29 cellular contexts compared by ENCODE assay signal in genomic region chr12:121453022-121453360, GRCh38. TPM values are rescaled to one million over a fixed set of nuclear protein-coding genes. Genes with fewer than 3 reads are reported as not detected.
DNase-seq lines count a peak whose midpoint lies in the region; ATAC-seq, FAIRE-seq and TF ChIP-seq lines count a peak whose summit lies in the region.
"Had no signal": no experiment of that assay in that cellular context is flagged by ENCODE, and none has a peak within 500 bp of the region (broad histone marks: within the 10 kb centered on the region; RNA-seq: fewer than 3 reads in every experiment).

No MANE protein-coding gene starts in this region.

- H3K4me1 ChIP-seq in GM23338 (ENCODE audit: insufficient read depth) (no peaks in the 10 kb centered on the region), subcutaneous abdominal adipose tissue (ENCODE audit: control insufficient read depth in 5 of 5, insufficient read depth in 5 of 5, low read length in 5 of 5) (peaks cover 2 to 40% (median 24%) of the 10 kb centered on the region in 5 donors)
- H3K4me1 ChIP-seq: SJCRH30 had no signal

- ATAC-seq in GM23338 (no peak), HG02623 (IDR thresholded peaks at IDR 0.05; ENCODE audit: unreplicated experiment) (no peak)
- ATAC-seq: activated CD8-positive, alpha-beta T cell treated with anti-CD3 and anti-CD28 coated beads for 36 hours had no signal

- H3K9me3 Mint-ChIP-seq in GM23338 (no peaks in the 10 kb centered on the region; the same call in 2 of the 3 replicates), nephron progenitor cell (no peaks in the 10 kb centered on the region)
- H3K9me3 Mint-ChIP-seq in dendritic cell treated with granulocyte-macrophage colony-stimulating factor and Interleukin-4, amounts not matched to agents 40 ng/mL and 50 ng/mL, for 4 days = no peaks in the 10 kb centered on the region
- H3K9me3 Mint-ChIP-seq: activated CD8-positive, alpha-beta T cell treated with anti-CD3 and anti-CD28 coated beads for 36 hours; activated T-helper 1 cell treated with anti-CD3 and anti-CD28 coated beads, Interleukin-12 subunit alpha, Interleukin-12 subunit beta, Interleukin-2, Interleukin-4 antibody, amounts not matched to agents 30 ng/mL and 10 ng/mL and 1 ng/mL, durations not matched to agents 14 hours and 24 hours and 36 hours; central memory CD8-positive, alpha-beta T cell; naive B cell; stimulated activated naive B cell treated with anti-CD40 and anti-IgM and Interleukin-4, amounts not matched to agents 10 μg/mL and 1 μg/mL and 100 μg/mL, for 72 hours had no signal

- peaks cover 17% of the 10 kb centered on the region for H3K27me3 Mint-ChIP-seq in GM23338 (ENCODE audit: insufficient read depth, low read depth, poor library complexity)
- no peaks in the 10 kb centered on the region for H3K27me3 Mint-ChIP-seq in dendritic cell treated with granulocyte-macrophage colony-stimulating factor and Interleukin-4, amounts not matched to agents 40 ng/mL and 50 ng/mL, for 4 days
- peaks cover 4% of the 10 kb centered on the region for H3K27me3 Mint-ChIP-seq in nephron progenitor cell (ENCODE audit: low read depth, poor library complexity)
- H3K27me3 Mint-ChIP-seq: activated CD8-positive, alpha-beta T cell treated with anti-CD3 and anti-CD28 coated beads for 36 hours; B cell; central memory CD8-positive, alpha-beta T cell; naive B cell; stimulated activated naive B cell treated with anti-CD40 and anti-IgM and Interleukin-4, amounts not matched to agents 10 μg/mL and 1 μg/mL and 100 μg/mL, for 72 hours had no signal

- H4K20me1 ChIP-seq in GM23338 (replicated peaks; ENCODE audit: insufficient read depth) = peaks cover 39% of the 10 kb centered on the region

- H3K36me3 ChIP-seq in GM23338 (ENCODE audit: insufficient read depth) (no peaks in the 10 kb centered on the region; the same call in 1 of the 2 replicates), subcutaneous abdominal adipose tissue (ENCODE audit: control insufficient read depth in 5 of 5, insufficient read depth in 5 of 5, low read length in 5 of 5) (peaks cover 0 to 3% (median 0%) of the 10 kb centered on the region in 5 donors)
- H3K36me3 ChIP-seq: SJCRH30 had no signal

- H3K4me3 ChIP-seq in GM23338 = no peak overlapping the region
- H3K4me3 ChIP-seq in subcutaneous abdominal adipose tissue (ENCODE audit: low read depth in 1 of 5, low read length in 5 of 5) = peak overlapping the region in 2 of 5 donors; percentile 57 to 58
- H3K4me3 ChIP-seq: SJCRH30 had no signal

- H3K9ac ChIP-seq in subcutaneous abdominal adipose tissue (ENCODE audit: low read length in 5 of 5) = peak overlapping the region in 1 of 5 donors; percentile 66

- H3K27ac Mint-ChIP-seq in GM23338 (no peak overlapping the region), nephron progenitor cell (peak overlapping the region; percentile 86)
- peak overlapping the region; percentile 97 for H3K27ac Mint-ChIP-seq in dendritic cell treated with granulocyte-macrophage colony-stimulating factor and Interleukin-4, amounts not matched to agents 40 ng/mL and 50 ng/mL, for 4 days
- H3K27ac Mint-ChIP-seq: activated CD8-positive, alpha-beta T cell treated with anti-CD3 and anti-CD28 coated beads for 36 hours; activated T-helper 1 cell treated with anti-CD3 and anti-CD28 coated beads, Interleukin-12 subunit alpha, Interleukin-12 subunit beta, Interleukin-2, Interleukin-4 antibody, amounts not matched to agents 30 ng/mL and 10 ng/mL and 1 ng/mL, durations not matched to agents 14 hours and 24 hours and 36 hours had no signal

- DNase-seq in GM23338 (ENCODE audit: low spot score) (no peak), nephron progenitor cell (no peak), H54 (ENCODE audit: insufficient read length, low spot score) (no peak), NOMO-1 (lab: John Stamatoyannopoulos, UW; ENCODE audit: unreplicated experiment in 2 of 2) (no peak), germinal center (ENCODE audit: low spot score) (no peak)
- DNase-seq: ACHN; activated CD8-positive, alpha-beta memory T cell treated with anti-CD3 and anti-CD28 coated beads, Interleukin-2, amount 50 U/mL, for 48 hours; activated CD8-positive, alpha-beta T cell treated with anti-CD3 and anti-CD28 coated beads for 36 hours; activated naive CD4-positive, alpha-beta T cell treated with Interleukin-2 at 50 U/mL for 16 hours; DMS53; dorsolateral prefrontal cortex; glutamatergic neuron; naive B cell; NCI-H146; NCI-H2107; NCI-H748 treated with DMSO at 0.1 percent for 48 hours; SJCRH30; stimulated activated naive B cell treated with anti-CD40 and anti-IgM and Interleukin-4, amounts not matched to agents 10 μg/mL and 1 μg/mL and 100 μg/mL, for 72 hours; SW 1271; testis had no signal

- H3K9me3 ChIP-seq in subcutaneous abdominal adipose tissue (ENCODE audit: control insufficient read depth in 5 of 5, low read length in 5 of 5) = no peaks in the 10 kb centered on the region
- H3K9me3 ChIP-seq: SJCRH30, testis had no signal

- no peak overlapping the region for H3K4me2 ChIP-seq in GM23338

- no peaks in the 10 kb centered on the region for H3K27me3 ChIP-seq in GM23338 (ENCODE audit: insufficient read depth)
- no peaks in the 10 kb centered on the region for H3K27me3 ChIP-seq in subcutaneous abdominal adipose tissue (ENCODE audit: control insufficient read depth in 5 of 5, insufficient read depth in 4 of 5, low read length in 5 of 5)
- H3K27me3 ChIP-seq: dorsolateral prefrontal cortex, SJCRH30, testis had no signal

- TF ChIP-seq POLR2A in H54 (IDR thresholded peaks at IDR 0.05; ENCODE audit: low read depth, low read length) = no peak

- intact Hi-C loops in dendritic cell treated with granulocyte-macrophage colony-stimulating factor and Interleukin-4, amounts not matched to agents 40 ng/mL and 50 ng/mL, for 4 days (cut with micrococcal nuclease) = loop anchor here (2.0 kb wide), 1 partner anchor 14 kb away; no protein-coding TSS in a partner anchor

- H2AFZ ChIP-seq in GM23338 = no peak overlapping the region

- H3K36me3 Mint-ChIP-seq in GM23338 (ENCODE audit: low read depth) (peaks cover 35% of the 10 kb centered on the region), nephron progenitor cell (ENCODE audit: low read depth) (peaks cover 56% of the 10 kb centered on the region)
- H3K36me3 Mint-ChIP-seq in dendritic cell treated with granulocyte-macrophage colony-stimulating factor and Interleukin-4, amounts not matched to agents 40 ng/mL and 50 ng/mL, for 4 days (ENCODE audit: low read depth) = peaks cover 64% of the 10 kb centered on the region

- H3K79me2 ChIP-seq in GM23338 (replicated peaks; ENCODE audit: insufficient read depth) = peaks cover 80% of the 10 kb centered on the region

- TF ChIP-seq CTCF in GM23338 (conservative IDR thresholded peaks at IDR 0.05; ENCODE audit: low read depth in 2 of 2) (no peak), nephron progenitor cell (IDR thresholded peaks at IDR 0.05) (no peak)

- H3K4me1 Mint-ChIP-seq in GM23338 (peaks cover 27% of the 10 kb centered on the region; the same call in 2 of the 3 replicates), nephron progenitor cell (peaks cover 75% of the 10 kb centered on the region)
- H3K4me1 Mint-ChIP-seq in dendritic cell treated with granulocyte-macrophage colony-stimulating factor and Interleukin-4, amounts not matched to agents 40 ng/mL and 50 ng/mL, for 4 days (ENCODE audit: low read depth) = peaks cover 97% of the 10 kb centered on the region

- H3F3A ChIP-seq in GM23338 (replicated peaks; ENCODE audit: low read depth) = no peaks in the 10 kb centered on the region

- no peaks in the 10 kb centered on the region for H3K9me2 ChIP-seq in GM23338 (ENCODE audit: insufficient read depth)

- H3K4me3 Mint-ChIP-seq in GM23338 = no peak overlapping the region
- H3K4me3 Mint-ChIP-seq in dendritic cell treated with granulocyte-macrophage colony-stimulating factor and Interleukin-4, amounts not matched to agents 40 ng/mL and 50 ng/mL, for 4 days = peak overlapping the region; percentile 13
- no peak overlapping the region for H3K4me3 Mint-ChIP-seq in nephron progenitor cell
- H3K4me3 Mint-ChIP-seq: activated CD8-positive, alpha-beta T cell treated with anti-CD3 and anti-CD28 coated beads for 36 hours; activated T-helper 1 cell treated with anti-CD3 and anti-CD28 coated beads, Interleukin-12 subunit alpha, Interleukin-12 subunit beta, Interleukin-2, Interleukin-4 antibody, amounts not matched to agents 30 ng/mL and 10 ng/mL and 1 ng/mL, durations not matched to agents 14 hours and 24 hours and 36 hours; B cell; central memory CD8-positive, alpha-beta T cell; naive B cell; stimulated activated naive B cell treated with anti-CD40 and anti-IgM and Interleukin-4, amounts not matched to agents 10 μg/mL and 1 μg/mL and 100 μg/mL, for 72 hours had no signal

- no peak for FAIRE-seq in H54 (lab: Jason Lieb, UNC)
- FAIRE-seq: GM12891, H1, RCC 7860 had no signal

- H3K27ac ChIP-seq in GM23338 (ENCODE audit: low read depth) (peak overlapping the region; percentile 66; the same call in 1 of the 2 replicates), subcutaneous abdominal adipose tissue (ENCODE audit: low read depth, low read length) (peak overlapping the region; percentile 48)
- H3K27ac ChIP-seq: SJCRH30 had no signal

TF ChIP-seq in GM23338, 12 proteins besides CTCF, POLR2A, EP300 and RAD21 (continues in another document):
- no peak for TF ChIP-seq EZH2phosphoT487 (IDR thresholded peaks at IDR 0.05; ENCODE audit: unreplicated experiment)

RNA-seq across cellular contexts. Expression of gene RNF34, which starts 53.1 kb away (rescaled TPM):
- 50.1 and 63.3 TPM in 2 replicates for total RNA-seq in GM23338 (2014; rRNA removed; shearing (Covaris generic))
- 47.1 and 47.2 TPM in 2 replicates for polyA plus RNA-seq in GM23338 (2016; fragmentation: Nextera tagmentation; extraction: Ambion mirVana)
